ENCODE assay signal across 30 cellular contexts in the genomic region with DNA sequence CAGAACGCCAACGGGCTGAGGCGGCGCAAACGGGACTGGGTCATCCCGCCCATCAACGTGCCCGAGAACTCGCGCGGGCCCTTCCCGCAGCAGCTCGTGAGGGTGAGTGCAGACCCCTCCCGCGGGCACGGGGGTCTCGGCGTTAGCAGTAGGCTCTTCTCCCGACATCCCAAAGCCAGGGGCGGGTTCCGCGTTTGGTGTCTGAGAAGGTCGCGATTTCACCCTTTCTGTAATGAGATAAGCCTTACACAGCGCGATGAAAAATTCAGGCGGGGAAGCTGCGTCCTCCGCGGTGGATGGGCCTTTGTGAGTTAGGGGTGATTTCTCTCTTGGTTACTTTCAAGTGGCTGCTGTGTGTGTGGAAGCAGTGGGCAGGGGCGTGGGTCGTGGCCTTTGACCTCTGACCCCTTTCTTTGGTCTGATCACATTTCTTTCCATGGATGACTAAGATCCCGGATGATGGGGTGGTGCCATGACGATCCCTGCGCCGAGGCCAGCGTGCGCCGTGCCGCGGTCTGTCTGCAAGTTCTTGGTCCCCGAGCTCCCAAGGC.
"Had no signal": no experiment of that assay in that cellular context is flagged by ENCODE, and none has a peak within 500 bp of the region (broad histone marks: within the 10 kb centered on the region; RNA-seq: fewer than 3 reads in every experiment).

No MANE protein-coding gene starts in this region.

- H3K36me3 ChIP-seq: esophagus squamous epithelium, heart right ventricle, left lung, pancreas, suprapubic skin, thyroid gland, vagina had no signal

- H3K4me1 Mint-ChIP-seq: naive thymus-derived CD4-positive, alpha-beta T cell; nephron; stimulated activated naive CD8-positive, alpha-beta T cell treated with anti-CD3 and anti-CD28 coated beads, Interleukin-15, amount 100 ng/mL, for 72 hours had no signal

- FAIRE-seq: endometrium, islet of Langerhans, pancreas, small intestine had no signal

- H3K4me3 ChIP-seq: esophagus squamous epithelium, heart right ventricle, left lung, pancreas, suprapubic skin, thyroid gland, vagina had no signal

- H3K9me3 ChIP-seq: esophagus squamous epithelium, heart right ventricle, pancreas, suprapubic skin, thyroid gland, vagina had no signal

- H3K4me3 Mint-ChIP-seq: effector memory CD8-positive, alpha-beta T cell; naive thymus-derived CD4-positive, alpha-beta T cell; nephron; stimulated activated naive CD8-positive, alpha-beta T cell treated with anti-CD3 and anti-CD28 coated beads, Interleukin-15, amount 100 ng/mL, for 72 hours had no signal

- H3K27me3 Mint-ChIP-seq: stimulated activated naive CD8-positive, alpha-beta T cell treated with anti-CD3 and anti-CD28 coated beads, Interleukin-15, amount 100 ng/mL, for 72 hours had no signal

- ATAC-seq: effector memory CD8-positive, alpha-beta T cell; heart right ventricle; left cardiac atrium; left lung; naive thymus-derived CD4-positive, alpha-beta T cell; pancreas; stimulated activated naive CD8-positive, alpha-beta T cell treated with anti-CD3 and anti-CD28 coated beads, Interleukin-15, amount 100 ng/mL, for 72 hours had no signal

- H3K9me3 Mint-ChIP-seq: effector memory CD8-positive, alpha-beta T cell; nephron; stimulated activated naive CD8-positive, alpha-beta T cell treated with anti-CD3 and anti-CD28 coated beads, Interleukin-15, amount 100 ng/mL, for 72 hours had no signal

- H3K4me1 ChIP-seq: esophagus squamous epithelium, heart right ventricle, left lung, pancreas, thyroid gland, vagina had no signal

- DNase-seq: cortex of kidney; effector memory CD8-positive, alpha-beta T cell; erythroblast; esophagus squamous epithelium; foreskin melanocyte; glutamatergic neuron; heart right ventricle; hippocampal formation; left cardiac atrium; left lung; mammary epithelial cell; mesendoderm; midbrain; naive thymus-derived CD4-positive, alpha-beta T cell; occipital lobe; small intestine; stimulated activated CD4-positive, alpha-beta T cell treated with anti-CD3 and anti-CD28 coated beads, Interleukin-15, amount 100 ng/mL, for 24 hours; stimulated activated CD4-positive, alpha-beta T cell treated with anti-CD3 and anti-CD28 coated beads, Interleukin-2, amount 100 ng/mL, for 48 hours; stimulated activated CD8-positive, alpha-beta memory T cell treated with anti-CD3 and anti-CD28 coated beads, Interleukin-4, amount 100 ng/mL, for 48 hours; stimulated activated naive CD4-positive, alpha-beta T cell; stimulated activated naive CD8-positive, alpha-beta T cell treated with anti-CD3 and anti-CD28 coated beads, Interleukin-15, amount 100 ng/mL, for 72 hours; thyroid gland; trophoblast cell had no signal

- H3K27me3 ChIP-seq: pancreas, thyroid gland, vagina had no signal

- H3K27ac Mint-ChIP-seq: effector memory CD8-positive, alpha-beta T cell; naive thymus-derived CD4-positive, alpha-beta T cell; nephron; progenitor cell of endocrine pancreas had no signal

- H3K27ac ChIP-seq: esophagus squamous epithelium, heart right ventricle, left lung, pancreas, suprapubic skin, thyroid gland, vagina had no signal

- H3K36me3 Mint-ChIP-seq: naive thymus-derived CD4-positive, alpha-beta T cell had no signal
